ENCODE assay signal across 12 cellular contexts in the genomic region with DNA sequence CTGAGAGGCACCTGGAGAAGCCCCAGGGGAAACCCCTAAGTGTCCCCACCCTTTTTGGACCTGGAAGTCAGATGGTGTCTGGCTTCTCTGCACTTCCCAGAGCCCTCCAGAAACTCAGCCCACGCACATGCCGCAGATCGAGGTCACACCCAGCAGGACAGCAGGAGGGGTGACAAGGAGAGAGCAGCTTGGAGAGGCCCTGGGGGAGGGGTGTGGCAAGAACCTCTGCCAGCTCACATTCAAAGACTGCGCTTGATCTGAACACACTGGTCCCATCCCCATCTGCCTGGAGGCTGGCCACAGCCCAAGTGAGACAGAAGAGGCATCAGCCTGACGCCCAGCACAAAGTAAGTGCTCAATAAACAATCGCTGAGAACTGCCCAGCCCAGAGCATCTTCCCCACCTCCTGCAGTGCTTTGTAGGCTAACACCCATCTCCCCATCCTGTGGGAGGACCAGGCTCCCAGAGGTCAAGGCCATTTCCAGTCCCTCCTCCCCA. TPM values are rescaled to one million over a fixed set of nuclear protein-coding genes. Genes with fewer than 3 reads are reported as not detected.
DNase-seq lines count a peak whose midpoint lies in the region; ATAC-seq and TF ChIP-seq lines count a peak whose summit lies in the region.
"Had no signal": no experiment of that assay in that cellular context is flagged by ENCODE, and none has a peak within 500 bp of the region (broad histone marks: within the 10 kb centered on the region; RNA-seq: fewer than 3 reads in every experiment).

No MANE protein-coding gene starts in this region.

- no peak overlapping the region for H3K4me3 ChIP-seq in brain microvascular endothelial cell (ENCODE audit: low read depth, low read length)

- TF ChIP-seq CTCF in brain microvascular endothelial cell (IDR thresholded peaks at IDR 0.05; ENCODE audit: low read depth, low read length, missing control alignments): no peak

- peaks cover 66% of the 10 kb centered on the region for H3K4me1 Mint-ChIP-seq in stimulated activated effector memory CD8-positive, alpha-beta T cell treated with anti-CD3 and anti-CD28 coated beads, Interleukin-12 subunit alpha, Interleukin-12 subunit beta, amount 100 ng/mL, for 72 hours

- H3K36me3 ChIP-seq in brain microvascular endothelial cell (replicated peaks): no peaks in the 10 kb centered on the region

- H3K27me3 ChIP-seq in brain microvascular endothelial cell (replicated peaks): no peaks in the 10 kb centered on the region

- no peaks in the 10 kb centered on the region for H3K9me3 Mint-ChIP-seq in stimulated activated effector memory CD8-positive, alpha-beta T cell treated with anti-CD3 and anti-CD28 coated beads, Interleukin-12 subunit alpha, Interleukin-12 subunit beta, amount 100 ng/mL, for 72 hours
- H3K9me3 Mint-ChIP-seq: endodermal cell had no signal

- H3K36me3 Mint-ChIP-seq in stimulated activated effector memory CD8-positive, alpha-beta T cell treated with anti-CD3 and anti-CD28 coated beads, Interleukin-12 subunit alpha, Interleukin-12 subunit beta, amount 100 ng/mL, for 72 hours: peaks cover 69% of the 10 kb centered on the region

- ATAC-seq in stimulated activated effector memory CD8-positive, alpha-beta T cell treated with anti-CD3 and anti-CD28 coated beads, Interleukin-12 subunit alpha, Interleukin-12 subunit beta, amount 100 ng/mL, for 72 hours: peak; percentile 80
- ATAC-seq in Right ventricle myocardium superior (ENCODE audit: poor library complexity): no peak

- intact Hi-C loops in Right ventricle myocardium superior (cut with DNase I): no loop called here

- H3K27ac ChIP-seq in brain microvascular endothelial cell: no peak overlapping the region
- H3K27ac ChIP-seq: C4-2B, VCaP had no signal

- peak overlapping the region; percentile 78 for H3K4me3 Mint-ChIP-seq in stimulated activated effector memory CD8-positive, alpha-beta T cell treated with anti-CD3 and anti-CD28 coated beads, Interleukin-12 subunit alpha, Interleukin-12 subunit beta, amount 100 ng/mL, for 72 hours
- H3K4me3 Mint-ChIP-seq: endodermal cell had no signal

- peak; percentile 21 for DNase-seq in activated naive CD4-positive, alpha-beta T cell treated with Interleukin-2 at 50 U/mL for 16 hours
- no peak for DNase-seq in activated naive CD4-positive, alpha-beta T cell (lab: John Stamatoyannopoulos, UW)
- peak; percentile 88 for DNase-seq in NCI-H2171 treated with DMSO at 0.1 percent for 48 hours (lab: John Stamatoyannopoulos, UW)
- peak; percentile 12 for DNase-seq in brain microvascular endothelial cell
- no peak for DNase-seq in stimulated activated effector memory CD8-positive, alpha-beta T cell treated with anti-CD3 and anti-CD28 coated beads, Interleukin-12 subunit alpha, Interleukin-12 subunit beta, amount 100 ng/mL, for 72 hours (ENCODE audit: low spot score in 2 of 2)
- DNase-seq in AML-193 (lab: John Stamatoyannopoulos, UW): no peak
- DNase-seq in Right ventricle myocardium superior: no peak
- no peak for DNase-seq in DMS53 (lab: John Stamatoyannopoulos, UW)
- DNase-seq: endodermal cell had no signal

- H3K27ac Mint-ChIP-seq in stimulated activated effector memory CD8-positive, alpha-beta T cell treated with anti-CD3 and anti-CD28 coated beads, Interleukin-12 subunit alpha, Interleukin-12 subunit beta, amount 100 ng/mL, for 72 hours: peak overlapping the region; percentile 83
- H3K27ac Mint-ChIP-seq: endodermal cell had no signal

- in situ Hi-C loops in brain microvascular endothelial cell (cut with HindIII; ENCODE audit: low pct_ligation_motif_present, low sequenced_read_pairs): no loop called here

RNA-seq across cellular contexts. Expression of gene TMPRSS6, which starts 21.4 kb away (rescaled TPM):
- total RNA-seq in Right ventricle myocardium superior: not detected
- total RNA-seq: myocyte had no signal

RNA-seq across cellular contexts. Expression of gene KCTD17, which starts 36.6 kb away (rescaled TPM):
- 8.9 TPM for total RNA-seq in Right ventricle myocardium superior

Comparison
In these comparisons a context has a peak if more than half of its experiments do, and no peak if none do; other contexts are left out.
1. DNase-seq: peak in activated naive CD4-positive, alpha-beta T cell treated with Interleukin-2 at 50 U/mL for 16 hours (single experiment), NCI-H2171 treated with DMSO at 0.1 percent for 48 hours (single experiment) and brain microvascular endothelial cell (single experiment); none in activated naive CD4-positive, alpha-beta T cell (0 of 4), stimulated activated effector memory CD8-positive, alpha-beta T cell treated with anti-CD3 and anti-CD28 coated beads, Interleukin-12 subunit alpha, Interleukin-12 subunit beta, amount 100 ng/mL, for 72 hours (0 of 2), AML-193 (0 of 2), Right ventricle myocardium superior (single experiment) and DMS53 (single experiment).